Comparison of ENCODE assay signal across 18 cellular contexts in genomic region chr3:42369832-42370231, GRCh38. TPM values are rescaled to one million over a fixed set of nuclear protein-coding genes. Genes with fewer than 3 reads are reported as not detected.
DNase-seq lines count a peak whose midpoint lies in the region; ATAC-seq and TF ChIP-seq lines count a peak whose summit lies in the region.
"Had no signal": no experiment of that assay in that cellular context is flagged by ENCODE, and none has a peak within 500 bp of the region (broad histone marks: within the 10 kb centered on the region; RNA-seq: fewer than 3 reads in every experiment).

No MANE protein-coding gene starts in this region.

- intact Hi-C loops in gastrocnemius medialis (cut with DNase I; ENCODE audit: low total_unique reads): no loop called here

- H3K9me3 ChIP-seq in NT2/D1 (ENCODE audit: insufficient read depth, low read length) (peaks cover 9% of the 10 kb centered on the region; the same call in 1 of the 2 replicates), endodermal cell (ENCODE audit: control insufficient read depth, low read length) (peaks cover 15% of the 10 kb centered on the region), gastrocnemius medialis (no peaks in the 10 kb centered on the region)

- H3K36me3 ChIP-seq in NT2/D1 (ENCODE audit: insufficient read depth, insufficient read length, low read length) (no peaks in the 10 kb centered on the region), endodermal cell (ENCODE audit: control insufficient read depth, insufficient read depth, low read length) (no peaks in the 10 kb centered on the region), gastrocnemius medialis (no peaks in the 10 kb centered on the region)

- in situ Hi-C loops in gastrocnemius medialis (cut with MboI; ENCODE audit: low sequenced_read_pairs in 4 of 4): no loop called here

- peaks cover 14% of the 10 kb centered on the region for H3K9me3 Mint-ChIP-seq in endodermal cell

- H3K27ac ChIP-seq in endodermal cell (ENCODE audit: low read depth, low read length): peak overlapping the region; percentile 57
- peak overlapping the region; percentile 81 for H3K27ac ChIP-seq in layer of hippocampus (ENCODE audit: low read depth, low read length)
- H3K27ac ChIP-seq in temporal lobe (ENCODE audit: low read depth, low read length): peak overlapping the region; percentile 76
- H3K27ac ChIP-seq in gastrocnemius medialis: no peak overlapping the region

- H3K4me3 Mint-ChIP-seq in endodermal cell: no peak overlapping the region

- H3K27me3 ChIP-seq in NT2/D1 (ENCODE audit: insufficient read depth, insufficient read length): no peaks in the 10 kb centered on the region
- H3K27me3 ChIP-seq in endodermal cell (ENCODE audit: control insufficient read depth, insufficient read depth, low read length, poor library complexity, severe bottlenecking): no peaks in the 10 kb centered on the region
- H3K27me3 ChIP-seq in layer of hippocampus (ENCODE audit: control insufficient read depth, insufficient read depth, low read length): no peaks in the 10 kb centered on the region
- H3K27me3 ChIP-seq in gastrocnemius medialis: no peaks in the 10 kb centered on the region

- peaks cover 31% of the 10 kb centered on the region for H3K4me1 Mint-ChIP-seq in endodermal cell

- no peaks in the 10 kb centered on the region for H3K36me3 Mint-ChIP-seq in endodermal cell (ENCODE audit: low read depth)
- H3K36me3 Mint-ChIP-seq: IgD-negative memory B cell had no signal

- H3K9ac ChIP-seq in NT2/D1 (ENCODE audit: insufficient read length, low read depth) (no peak overlapping the region), endodermal cell (ENCODE audit: extremely low read depth, low read length, poor library complexity, severe bottlenecking) (peak overlapping the region; percentile 35)

- H3K27ac Mint-ChIP-seq in endodermal cell: no peak overlapping the region

- H3K27me3 Mint-ChIP-seq in endodermal cell (ENCODE audit: insufficient read depth): peaks cover 14% of the 10 kb centered on the region

- whole genome bisulfite sequencing in endodermal cell (ENCODE audit: insufficient coverage in 1 of 2, insufficient read length in 1 of 2), 2 experiments: 38 to 80% methylated on average over 1 to 4 of the region's 4 CpGs

- TF ChIP-seq CTCF in endodermal cell (conservative IDR thresholded peaks at IDR 0.05): no peak
- no peak for TF ChIP-seq CTCF in gastrocnemius medialis (IDR thresholded peaks at IDR 0.05 in 4 of 5, conservative IDR thresholded peaks at IDR 0.05 in 1 of 5)

- TF ChIP-seq POLR2A in gastrocnemius medialis (IDR thresholded peaks at IDR 0.05): no peak

- DNase-seq in NT2/D1 (ENCODE audit: low read depth, low spot score) (peak; percentile 15), endodermal cell (peak; percentile 88), gastrocnemius medialis (no peak)
- DNase-seq: DND-41, GDM1, MM.1S, NCI-H226, NCI-H524 treated with DMSO at 0.1 percent for 48 hours had no signal

- no peak for ATAC-seq in HG02938 (IDR thresholded peaks at IDR 0.05; ENCODE audit: unreplicated experiment)
- no peak for ATAC-seq in gastrocnemius medialis
- ATAC-seq in GM21360 (IDR thresholded peaks at IDR 0.05; ENCODE audit: unreplicated experiment): no peak
- ATAC-seq: Panc1 had no signal

- H3K4me1 ChIP-seq in NT2/D1 (ENCODE audit: insufficient read depth, insufficient read length): peaks cover 3% of the 10 kb centered on the region
- H3K4me1 ChIP-seq in endodermal cell (ENCODE audit: control insufficient read depth, insufficient read depth, low read length): peaks cover 4% of the 10 kb centered on the region
- H3K4me1 ChIP-seq in gastrocnemius medialis: no peaks in the 10 kb centered on the region

- no peak overlapping the region for H3K4me3 ChIP-seq in NT2/D1 (ENCODE audit: insufficient read length, low read depth)
- no peak overlapping the region for H3K4me3 ChIP-seq in endodermal cell (ENCODE audit: low read length)
- no peak overlapping the region for H3K4me3 ChIP-seq in gastrocnemius medialis
- H3K4me3 ChIP-seq: GM12878 had no signal

RNA-seq across cellular contexts. Expression of gene LYZL4, which starts 40.6 kb away (rescaled TPM):
- not detected for total RNA-seq in endodermal cell
- polyA plus RNA-seq in endodermal cell (2013, experiment 1 of 2): not detected
- not detected for polyA plus RNA-seq in endodermal cell (2013, experiment 2 of 2)
- not detected for total RNA-seq in temporal lobe
- total RNA-seq in gastrocnemius medialis: not detected
- total RNA-seq: A673, HT1080, Right ventricle myocardium inferior had no signal
- polyA plus RNA-seq: IgD-negative memory B cell had no signal

Comparison
In these comparisons a context has a peak if more than half of its experiments do, and no peak if none do; other contexts are left out.
1. DNase-seq: peak in NT2/D1 (single experiment) and endodermal cell (single experiment); none in gastrocnemius medialis (0 of 2).
2. H3K27ac ChIP-seq: peak in endodermal cell (single experiment), layer of hippocampus (single experiment) and temporal lobe (single experiment); none in gastrocnemius medialis (0 of 4).